ENCODE assay signal across 38 cellular contexts in genomic region chr19:44714597-44715169, GRCh38. TPM values are rescaled to one million over a fixed set of nuclear protein-coding genes. Genes with fewer than 3 reads are reported as not detected.
"Had no signal": no experiment of that assay in that cellular context is flagged by ENCODE, and none has a peak within 500 bp of the region (broad histone marks: within the 10 kb centered on the region; RNA-seq: fewer than 3 reads in every experiment).

No MANE protein-coding gene starts in this region.

- H2AFZ ChIP-seq: hepatocyte had no signal

- H3K36me3 ChIP-seq: adrenal gland, ascending aorta, breast epithelium, cardiac muscle cell, esophagus squamous epithelium, gastroesophageal sphincter, heart right ventricle had no signal

- ATAC-seq: activated naive CD8-positive, alpha-beta T cell treated with anti-CD3 and anti-CD28 coated beads, Interleukin-2, amount 50 U/mL, for 24 hours; activated T-cell treated with anti-CD3 and anti-CD28 coated beads, Interleukin-2, amount 50 U/mL, for 4 hours; activated T-helper 17 cell treated with anti-CD3 and anti-CD28 coated beads, Interleukin-2, amount 50 U/mL, for 72 hours; gastroesophageal sphincter; heart right ventricle had no signal

- H3K4me1 Mint-ChIP-seq: activated CD4-positive, alpha-beta T cell treated with anti-CD3 and anti-CD28 coated beads, Interleukin-2, amount 10 ng/mL, durations not matched to agents 7 days and 5 days; activated naive CD4-positive, alpha-beta T cell treated with anti-CD3 and anti-CD28 coated beads, Interleukin-2, amount 50 U/mL, for 24 hours; activated T-helper 17 cell treated with anti-CD3 and anti-CD28 coated beads, Interleukin-2, amount 50 U/mL, for 72 hours had no signal

- H3K4me2 ChIP-seq: hepatocyte had no signal

- H3K9me3 ChIP-seq: adrenal gland, ascending aorta, colonic mucosa had no signal

- H3K27me3 ChIP-seq: adrenal gland, ascending aorta, breast epithelium, cardiac muscle cell, colonic mucosa, esophagus squamous epithelium, gastroesophageal sphincter, heart right ventricle, hepatocyte had no signal

- H3K27me3 Mint-ChIP-seq: activated naive CD4-positive, alpha-beta T cell treated with anti-CD3 and anti-CD28 coated beads, Interleukin-2, amount 50 U/mL, for 24 hours; activated naive CD8-positive, alpha-beta T cell treated with anti-CD3 and anti-CD28 coated beads for 36 hours; activated T-helper 17 cell treated with anti-CD3 and anti-CD28 coated beads, Interleukin-2, amount 50 U/mL, for 72 hours had no signal

- FAIRE-seq: endometrium, endothelial cell of umbilical vein had no signal

- H3K79me2 ChIP-seq: hepatocyte had no signal

- DNase-seq: activated CD4-positive, alpha-beta memory T cell treated with anti-CD3 and anti-CD28 coated beads, Interleukin-2, amount 10 ng/mL, durations not matched to agents 7 days and 5 days; activated CD4-positive, alpha-beta T cell treated with anti-CD3 and anti-CD28 coated beads for 1 hour; activated CD4-positive, alpha-beta T cell treated with anti-CD3 and anti-CD28 coated beads for 4 hours; activated CD4-positive, alpha-beta T cell treated with anti-CD3 and anti-CD28 coated beads, Interleukin-2, amount 10 ng/mL, durations not matched to agents 7 days and 5 days; activated CD4-positive, alpha-beta T cell treated with anti-CD3 and anti-CD28 coated beads, Interleukin-2, amount 50 U/mL, for 4 hours; activated CD8-positive, alpha-beta memory T cell treated with anti-CD3 and anti-CD28 coated beads, Interleukin-2, amount 50 U/mL, for 48 hours; activated effector memory CD4-positive, alpha-beta T cell treated with Interleukin-2 at 50 U/mL for 16 hours; activated gamma-delta T cell treated with Interleukin-2 at 50 U/mL for 16 hours; activated naive CD4-positive, alpha-beta T cell treated with Interleukin-2 at 50 U/mL for 16 hours; activated naive CD8-positive, alpha-beta T cell treated with anti-CD3 and anti-CD28 coated beads for 36 hours; activated naive CD8-positive, alpha-beta T cell treated with anti-CD3 and anti-CD28 coated beads, Interleukin-2, amount 50 U/mL, for 24 hours; activated T-cell treated with anti-CD3 and anti-CD28 coated beads for 4 hours; activated T-cell treated with anti-CD3 and anti-CD28 coated beads, Interleukin-2, amount 50 U/mL, for 4 hours; adrenal gland; amygdala; central memory CD4-positive, alpha-beta T cell; cerebellar nuclear complex; colonic mucosa; effector CD8-positive, alpha-beta T cell; esophagus squamous epithelium; foreskin melanocyte; heart right ventricle; T-helper 2 cell had no signal

- H3K27ac ChIP-seq: adrenal gland, ascending aorta, breast epithelium, cardiac muscle cell, colonic mucosa, epithelial cell of prostate, esophagus squamous epithelium, gastroesophageal sphincter, heart right ventricle, hepatocyte had no signal

- H3K4me3 ChIP-seq: adrenal gland, ascending aorta, breast epithelium, cardiac muscle cell, colonic mucosa, esophagus squamous epithelium, gastroesophageal sphincter, heart right ventricle, hepatocyte had no signal

- H3K4me3 Mint-ChIP-seq: activated CD4-positive, alpha-beta memory T cell treated with anti-CD3 and anti-CD28 coated beads, Interleukin-2, amount 10 ng/mL, durations not matched to agents 7 days and 5 days; activated CD4-positive, alpha-beta T cell treated with anti-CD3 and anti-CD28 coated beads, Interleukin-2, amount 10 ng/mL, durations not matched to agents 7 days and 5 days; activated naive CD4-positive, alpha-beta T cell treated with anti-CD3 and anti-CD28 coated beads, Interleukin-2, amount 50 U/mL, for 24 hours; activated naive CD8-positive, alpha-beta T cell treated with anti-CD3 and anti-CD28 coated beads for 36 hours; activated naive CD8-positive, alpha-beta T cell treated with anti-CD3 and anti-CD28 coated beads, Interleukin-2, amount 50 U/mL, for 24 hours; activated T-cell treated with anti-CD3 and anti-CD28 coated beads, Interleukin-2, amount 50 U/mL, for 4 hours; activated T-helper 17 cell treated with anti-CD3 and anti-CD28 coated beads, Interleukin-2, amount 50 U/mL, for 72 hours; brain had no signal

- H3K27ac Mint-ChIP-seq: activated CD4-positive, alpha-beta memory T cell treated with anti-CD3 and anti-CD28 coated beads, Interleukin-2, amount 10 ng/mL, durations not matched to agents 7 days and 5 days; activated CD4-positive, alpha-beta T cell treated with anti-CD3 and anti-CD28 coated beads, Interleukin-2, amount 10 ng/mL, durations not matched to agents 7 days and 5 days; activated naive CD4-positive, alpha-beta T cell treated with anti-CD3 and anti-CD28 coated beads, Interleukin-2, amount 50 U/mL, for 24 hours; activated naive CD8-positive, alpha-beta T cell treated with anti-CD3 and anti-CD28 coated beads for 36 hours; activated naive CD8-positive, alpha-beta T cell treated with anti-CD3 and anti-CD28 coated beads, Interleukin-2, amount 50 U/mL, for 24 hours; activated T-helper 17 cell treated with anti-CD3 and anti-CD28 coated beads, Interleukin-2, amount 50 U/mL, for 72 hours; brain had no signal

- H3K36me3 Mint-ChIP-seq: activated naive CD4-positive, alpha-beta T cell treated with anti-CD3 and anti-CD28 coated beads, Interleukin-2, amount 50 U/mL, for 24 hours; brain had no signal

RNA-seq across cellular contexts. Expression of gene CEACAM16, which starts 15.7 kb away (rescaled TPM):
- total RNA-seq: activated CD4-positive, alpha-beta memory T cell treated with anti-CD3 and anti-CD28 coated beads, Interleukin-2, amount 10 ng/mL, durations not matched to agents 7 days and 5 days; activated CD4-positive, alpha-beta T cell treated with anti-CD3 and anti-CD28 coated beads, Interleukin-2, amount 10 ng/mL, durations not matched to agents 7 days and 5 days; activated naive CD8-positive, alpha-beta T cell treated with anti-CD3 and anti-CD28 coated beads for 36 hours; activated T-cell treated with anti-CD3 and anti-CD28 coated beads, Interleukin-2, amount 50 U/mL, for 4 hours; activated T-helper 17 cell treated with anti-CD3 and anti-CD28 coated beads, Interleukin-2, amount 50 U/mL, for 72 hours; ascending aorta; breast epithelium; cardiac muscle cell; dermis microvascular lymphatic vessel endothelial cell; endothelial cell of umbilical vein; esophagus squamous epithelium; fibroblast of lung; gastroesophageal sphincter; glomerular endothelial cell; heart right ventricle; T-helper 1 cell treated with Interleukin-12 subunit alpha and Interleukin-12 subunit beta and Interleukin-4 antibody, amounts not matched to agents 30 ng/mL and 1 ng/mL, for 36 hours had no signal
- polyA plus RNA-seq: cardiac muscle cell, endothelial cell of umbilical vein, fibroblast of lung, heart right ventricle, hepatocyte had no signal
